In genomic region chr4:68858039-68858438, GRCh38 we compare ENCODE assay signal across 9 cellular contexts. TPM values are rescaled to one million over a fixed set of nuclear protein-coding genes. Genes with fewer than 3 reads are reported as not detected.
"Had no signal": no experiment of that assay in that cellular context is flagged by ENCODE, and none has a peak within 500 bp of the region (broad histone marks: within the 10 kb centered on the region; RNA-seq: fewer than 3 reads in every experiment).

No MANE protein-coding gene starts in this region.

- H3K27ac ChIP-seq: HL-60, KMS-11 had no signal

- H3K4me2 ChIP-seq: KMS-11 had no signal

- ATAC-seq: K562 had no signal

- FAIRE-seq: HTR-8/SVneo, K562 had no signal

- H3K4me3 ChIP-seq: K562 had no signal

- DNase-seq: IMR-90, KBM-7, KG1 had no signal

- H3K9ac ChIP-seq: KMS-11 had no signal

RNA-seq across cellular contexts. Expression of gene UGT2B10, which starts 42.2 kb away (rescaled TPM):
- total RNA-seq: HT1080, IMR-90 had no signal
- polyA plus RNA-seq: IgD-negative memory B cell, IMR-90, K562 had no signal
